ENCODE assay signal across 23 cellular contexts in the genomic region with DNA sequence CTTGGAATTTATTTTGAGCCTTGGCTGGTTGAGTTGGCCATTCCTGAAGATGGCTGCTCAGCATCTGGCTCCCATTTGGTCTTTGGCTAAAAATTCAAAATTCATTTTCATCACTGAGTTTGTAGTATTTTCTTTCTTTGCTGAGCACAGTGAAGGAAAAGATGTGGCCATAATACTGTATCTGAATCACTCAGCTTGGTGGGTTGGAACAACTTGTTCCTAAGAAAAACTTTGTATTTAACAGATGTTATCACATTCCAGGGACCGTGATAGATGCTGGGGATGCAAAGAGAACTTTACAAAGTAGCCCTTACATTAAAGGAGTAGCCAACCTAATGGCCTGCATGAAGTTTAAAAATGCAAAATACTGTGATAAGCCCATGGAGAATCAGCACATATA. TPM values are rescaled to one million over a fixed set of nuclear protein-coding genes. Genes with fewer than 3 reads are reported as not detected.
DNase-seq lines count a peak whose midpoint lies in the region; ATAC-seq and TF ChIP-seq lines count a peak whose summit lies in the region.
"Had no signal": no experiment of that assay in that cellular context is flagged by ENCODE, and none has a peak within 500 bp of the region (broad histone marks: within the 10 kb centered on the region; RNA-seq: fewer than 3 reads in every experiment).

No MANE protein-coding gene starts in this region.

- no peaks in the 10 kb centered on the region for H3K36me3 ChIP-seq in HCT116 (ENCODE audit: control insufficient read depth in 1 of 2, insufficient read depth in 2 of 2, low read length in 2 of 2)
- H3K36me3 ChIP-seq in adipocyte (ENCODE audit: control insufficient read depth, insufficient read depth, low read length, severe bottlenecking) = no peaks in the 10 kb centered on the region
- H3K36me3 ChIP-seq in Caco-2 (ENCODE audit: control insufficient read depth, insufficient read depth, low read length) = no peaks in the 10 kb centered on the region
- H3K36me3 ChIP-seq: BLaER1 treated with 17β-estradiol and CSF1 and Interleukin-3, amounts not matched to agents 10 nM and 100 nM; MG63; SJCRH30 had no signal

- POLR2A ChIA-PET in HCT116 (lab: Charles Lee) (interaction anchor here (1.7 kb wide), 1 partner anchor 15 kb away, joined by 7 read pairs; a partner anchor contains a TSS), Caco-2 (lab: Charles Lee) (no interaction called here)

- DNase-seq in HCT116 (ENCODE audit: low read depth, low spot score) (no peak), adipocyte (ENCODE audit: low read depth) (peak; percentile 46), fibroblast of mammary gland (ENCODE audit: low read depth) (peak; percentile 61), sciatic nerve (ENCODE audit: low spot score) (no peak), medulla oblongata (ENCODE audit: extremely low spot score) (no peak), Caco-2 (no peak), epidermal melanocyte (ENCODE audit: insufficient read length, low spot score) (no peak)
- DNase-seq: AML-193; CD4-positive, alpha-beta T cell; DMS53; HCEC 1CT; KBM-7; MG63; NCI-H1105 treated with DMSO at 0.1 percent for 48 hours; NCI-H2029; NCI-H446 treated with DMSO at 0.1 percent for 48 hours; NCI-H526; NCI-H82; PC-9; SJCRH30 had no signal

- H3K4me3 ChIP-seq in HCT116 (replicated peaks in 1 of 2; ENCODE audit: low read depth in 1 of 2, low read length in 2 of 2) = no peak overlapping the region
- no peak overlapping the region for H3K4me3 ChIP-seq in adipocyte (ENCODE audit: low read length)
- no peak overlapping the region for H3K4me3 ChIP-seq in fibroblast of mammary gland (ENCODE audit: control insufficient read depth, low read depth, low read length)
- no peak overlapping the region for H3K4me3 ChIP-seq in Caco-2 (ENCODE audit: low read depth, low read length)
- H3K4me3 ChIP-seq: BLaER1 treated with 17β-estradiol and CSF1 and Interleukin-3, amounts not matched to agents 10 nM and 100 nM; MG63; PC-9; SJCRH30 had no signal

- peaks cover 1% of the 10 kb centered on the region for H3K4me1 Mint-ChIP-seq in Caco-2 (ENCODE audit: low read depth, unreplicated experiment)

- no peak for TF ChIP-seq RAD21 in HCT116 (IDR thresholded peaks at IDR 0.05; ENCODE audit: low read depth)

- H3K9me3 ChIP-seq in HCT116 (ENCODE audit: control insufficient read depth in 1 of 2, insufficient read depth in 1 of 2, low read depth in 1 of 2, low read length in 2 of 2) (no peaks in the 10 kb centered on the region), adipocyte (ENCODE audit: control insufficient read depth, low read length) (no peaks in the 10 kb centered on the region), Caco-2 (no peaks in the 10 kb centered on the region)
- H3K9me3 ChIP-seq: BLaER1 treated with 17β-estradiol and CSF1 and Interleukin-3, amounts not matched to agents 10 nM and 100 nM; MG63 had no signal

- peak overlapping the region; percentile 99 for H2AFZ ChIP-seq in HCT116 (ENCODE audit: low read depth, low read length, poor library complexity, severe bottlenecking)
- H2AFZ ChIP-seq: PC-9 had no signal

- H4K20me1 ChIP-seq in HCT116 (ENCODE audit: insufficient read depth) = no peaks in the 10 kb centered on the region
- H4K20me1 ChIP-seq: BLaER1 treated with 17β-estradiol and CSF1 and Interleukin-3, amounts not matched to agents 10 nM and 100 nM had no signal

- H3K27ac ChIP-seq in HCT116 (ENCODE audit: low read depth, low read length) = no peak overlapping the region
- H3K27ac ChIP-seq: BLaER1 treated with 17β-estradiol and CSF1 and Interleukin-3, amounts not matched to agents 10 nM and 100 nM; PC-9; SJCRH30 had no signal

- CTCF ChIA-PET in HCT116 (lab: Charles Lee) = interaction anchor here (1.1 to 2.1 kb wide), 3 partner anchors 9 to 27 kb away, joined by 3 to 10 read pairs (median 5); no protein-coding TSS in a partner anchor
- CTCF ChIA-PET in Caco-2 (lab: Charles Lee) = no interaction called here

- ATAC-seq in HCT116 (no peak), sciatic nerve (peak; percentile 19), GM21381 (IDR thresholded peaks at IDR 0.05; ENCODE audit: unreplicated experiment) (no peak)
- ATAC-seq: Right ventricle myocardium inferior had no signal

- RAD21 ChIA-PET in HCT116 (lab: Charles Lee; ENCODE audit: low non-redundant PET in 1 of 2, low total read pairs in 2 of 2, uncharacterized antibody in 2 of 2, unreplicated experiment in 2 of 2) = no interaction called here

- no peak overlapping the region for H3K4me3 Mint-ChIP-seq in Caco-2 (ENCODE audit: unreplicated experiment)
- H3K4me3 Mint-ChIP-seq: CD4-positive, alpha-beta T cell had no signal

- no peaks in the 10 kb centered on the region for H3K79me2 ChIP-seq in HCT116 (ENCODE audit: insufficient read depth, low read length)

- H3K9me3 Mint-ChIP-seq in Caco-2 (ENCODE audit: unreplicated experiment) = no peaks in the 10 kb centered on the region
- H3K9me3 Mint-ChIP-seq: CD4-positive, alpha-beta T cell had no signal

- H3K9ac ChIP-seq in HCT116 (ENCODE audit: low read length) (no peak overlapping the region), adipocyte (ENCODE audit: low read length) (no peak overlapping the region)
- H3K9ac ChIP-seq: BLaER1 treated with 17β-estradiol and CSF1 and Interleukin-3, amounts not matched to agents 10 nM and 100 nM had no signal

- BruUV-seq in HCT116 (replicated peaks; lab: Mats Ljungman, UMichigan) = no TSS peak
- BruUV-seq in Caco-2 (replicated peaks; lab: Mats Ljungman, UMichigan) = no TSS peak

- intact Hi-C loops in HCT116 (cut with micrococcal nuclease) = loop anchor here (2.0 kb wide), 1 partner anchor 28 kb away; no protein-coding TSS in a partner anchor
- intact Hi-C loops in sciatic nerve (cut with DNase I) = no loop called here
- intact Hi-C loops in Caco-2 (cut with micrococcal nuclease; ENCODE audit: unreplicated experiment) = loop anchor here (5.0 kb wide), 1 partner anchor 251 kb away; no protein-coding TSS in a partner anchor

- H3K9me2 ChIP-seq in HCT116 (ENCODE audit: insufficient read depth) = no peaks in the 10 kb centered on the region

- H3K36me3 Mint-ChIP-seq in Caco-2 (ENCODE audit: insufficient read depth, unreplicated experiment) = no peaks in the 10 kb centered on the region

- H3K27me3 Mint-ChIP-seq in Caco-2 (ENCODE audit: insufficient read depth, unreplicated experiment) = no peaks in the 10 kb centered on the region
- H3K27me3 Mint-ChIP-seq: CD4-positive, alpha-beta T cell had no signal

- no peak for TF ChIP-seq POLR2A in HCT116 (IDR thresholded peaks at IDR 0.05; ENCODE audit: borderline replicate concordance, extremely low read depth, insufficient read depth, insufficient read length)

- TF ChIP-seq CTCF in HCT116 (IDR thresholded peaks at IDR 0.05 in 2 of 3, conservative IDR thresholded peaks at IDR 0.05 in 1 of 3; ENCODE audit: borderline replicate concordance in 1 of 3, insufficient read depth in 1 of 3, low read depth in 2 of 3, low read length in 2 of 3) (no peak), fibroblast of mammary gland (conservative IDR thresholded peaks at IDR 0.05; ENCODE audit: control insufficient read depth, insufficient read depth, low read depth, low read length) (no peak), Caco-2 (IDR thresholded peaks at IDR 0.05; ENCODE audit: insufficient read depth in 1 of 2, low read depth in 1 of 2, low read length in 1 of 2, severe bottlenecking in 1 of 2, unreplicated experiment in 1 of 2) (no peak)

- peaks cover 0 to 3% of the 10 kb centered on the region in 2 experiments; a peak in 1 of 4 replicates for H3K4me1 ChIP-seq in HCT116 (ENCODE audit: control insufficient read depth in 1 of 2, insufficient read depth in 2 of 2, low read length in 2 of 2)
- H3K4me1 ChIP-seq in adipocyte (ENCODE audit: control insufficient read depth, insufficient read depth, low read length) = peaks cover 32% of the 10 kb centered on the region
- H3K4me1 ChIP-seq in Caco-2 = peaks cover 3% of the 10 kb centered on the region; the same call in 1 of the 2 replicates

- no peak overlapping the region for H3K4me2 ChIP-seq in HCT116 (ENCODE audit: low read length)
- H3K4me2 ChIP-seq: BLaER1 treated with 17β-estradiol and CSF1 and Interleukin-3, amounts not matched to agents 10 nM and 100 nM; PC-9 had no signal

- H3K27me3 ChIP-seq in HCT116 (ENCODE audit: insufficient read depth, low read length) (no peaks in the 10 kb centered on the region), adipocyte (replicated peaks; ENCODE audit: control insufficient read depth, insufficient read depth, low read length) (no peaks in the 10 kb centered on the region), Caco-2 (replicated peaks; ENCODE audit: control insufficient read depth, insufficient read depth, low read length) (no peaks in the 10 kb centered on the region)
- H3K27me3 ChIP-seq: BLaER1 treated with 17β-estradiol and CSF1 and Interleukin-3, amounts not matched to agents 10 nM and 100 nM; MG63; SJCRH30 had no signal

- no peak overlapping the region for H3K27ac Mint-ChIP-seq in Caco-2 (ENCODE audit: unreplicated experiment)
- H3K27ac Mint-ChIP-seq: CD4-positive, alpha-beta T cell had no signal

TF ChIP-seq in HCT116, 20 proteins besides CTCF, POLR2A, EP300 and RAD21:
- TF ChIP-seq FOSL1 (IDR thresholded peaks at IDR 0.05; ENCODE audit: low read depth) = no peak

RNA-seq across cellular contexts. Expression of a gene that starts 15.5 kb away (rescaled TPM):
- total RNA-seq in HCT116 (2021; ENCODE audit: unreplicated experiment) (18.7 TPM), sciatic nerve (179 TPM), Caco-2 (2022) (25.7 and 28.2 TPM in 2 replicates)
- polyA plus RNA-seq in HCT116 (2012) = 42.4 and 58.4 TPM in 2 replicates

Comparison
In these comparisons a context has a peak if more than half of its experiments do, and no peak if none do; other contexts are left out.
1. DNase-seq: peak in adipocyte (single experiment) and fibroblast of mammary gland (single experiment); none in HCT116 (single experiment), sciatic nerve (single experiment), medulla oblongata (single experiment), Caco-2 (0 of 2) and epidermal melanocyte (single experiment).